Comparison of ENCODE assay signal across 19 cellular contexts in genomic region chr13:54574791-54575190, GRCh38.
DNase-seq lines count a peak whose midpoint lies in the region; ATAC-seq and TF ChIP-seq lines count a peak whose summit lies in the region.
"Had no signal": no experiment of that assay in that cellular context is flagged by ENCODE, and none has a peak within 500 bp of the region (broad histone marks: within the 10 kb centered on the region; RNA-seq: fewer than 3 reads in every experiment).

No MANE protein-coding gene starts in this region.

- no peaks in the 10 kb centered on the region for H4K20me1 ChIP-seq in hepatocyte (ENCODE audit: insufficient read depth, poor library complexity, severe bottlenecking)

- no peak overlapping the region for H3K27ac Mint-ChIP-seq in activated naive CD8-positive, alpha-beta T cell treated with anti-CD3 and anti-CD28 coated beads, Interleukin-2, amount 50 U/mL, for 24 hours
- H3K27ac Mint-ChIP-seq: CD14-positive monocyte had no signal

- no TSS peak for BruUV-seq in A673 (replicated peaks; lab: Mats Ljungman, UMichigan)

- H2AFZ ChIP-seq in hepatocyte, result no peak overlapping the region

- H3K4me1 Mint-ChIP-seq in activated naive CD8-positive, alpha-beta T cell treated with anti-CD3 and anti-CD28 coated beads, Interleukin-2, amount 50 U/mL, for 24 hours, result no peaks in the 10 kb centered on the region
- H3K4me1 Mint-ChIP-seq: CD14-positive monocyte had no signal

- H3K27ac ChIP-seq in hepatocyte, result no peak overlapping the region
- H3K27ac ChIP-seq in A673 (ENCODE audit: low read depth, low read length, poor library complexity, severe bottlenecking), result no peak overlapping the region
- H3K27ac ChIP-seq in aorta (ENCODE audit: low read depth in 1 of 2, low read length in 2 of 2), result no peak overlapping the region

- H3K36me3 ChIP-seq in hepatocyte (replicated peaks; ENCODE audit: insufficient read depth, low read depth) (no peaks in the 10 kb centered on the region), A673 (ENCODE audit: insufficient read depth, low read length, poor library complexity, severe bottlenecking) (no peaks in the 10 kb centered on the region), aorta (ENCODE audit: control insufficient read depth in 1 of 2, insufficient read depth in 2 of 2, low read length in 1 of 2) (no peaks in the 10 kb centered on the region)

- WGBS in hepatocyte (ENCODE audit: low lambda C conversion rate, missing lambda C conversion rate), result 66% methylated on average over 4 of the region's 4 CpGs
- 58 to 66% methylated on average over 4 of the region's 4 CpGs for WGBS in aorta, 2 donors

- DNase-seq in COLO668 (lab: John Stamatoyannopoulos, UW; ENCODE audit: unreplicated experiment) (peak; percentile 39), HT1080 (ENCODE audit: low read depth) (peak; percentile 2), NCI-H526 (lab: John Stamatoyannopoulos, UW) (peak; percentile 97 to 98), hepatocyte (ENCODE audit: low spot score) (peak; percentile 23), A673 (ENCODE audit: low spot score) (no peak), aorta (no peak)
- DNase-seq in activated naive CD8-positive, alpha-beta T cell treated with anti-CD3 and anti-CD28 coated beads, Interleukin-2, amount 50 U/mL, for 24 hours, result no peak
- DNase-seq: ACHN, AML-193, COR-L47, HCEC 1CT, NCI-H1048, NCI-H1436 treated with DMSO at 0.1 percent for 48 hours, NCI-H2081 treated with DMSO at 0.1 percent for 48 hours, NCI-H2227 treated with DMSO at 0.1 percent for 48 hours, NCI-H82 had no signal

- H3K27me3 Mint-ChIP-seq in activated naive CD8-positive, alpha-beta T cell treated with anti-CD3 and anti-CD28 coated beads, Interleukin-2, amount 50 U/mL, for 24 hours, result no peaks in the 10 kb centered on the region

- POLR2A ChIA-PET in A673 (lab: Charles Lee; ENCODE audit: low non-redundant PET), result no interaction called here

- H3K4me3 Mint-ChIP-seq in activated naive CD8-positive, alpha-beta T cell treated with anti-CD3 and anti-CD28 coated beads, Interleukin-2, amount 50 U/mL, for 24 hours, result no peak overlapping the region
- H3K4me3 Mint-ChIP-seq: CD14-positive monocyte had no signal

- H3K9me3 Mint-ChIP-seq in activated naive CD8-positive, alpha-beta T cell treated with anti-CD3 and anti-CD28 coated beads, Interleukin-2, amount 50 U/mL, for 24 hours, result peaks cover 23% of the 10 kb centered on the region

- H3K4me3 ChIP-seq in hepatocyte (no peak overlapping the region), A673 (ENCODE audit: low read depth, low read length, poor library complexity, severe bottlenecking) (no peak overlapping the region), aorta (ENCODE audit: low read length in 2 of 2) (no peak overlapping the region)
- H3K4me3 ChIP-seq: K562 had no signal

- no peak for ATAC-seq in aorta (ENCODE audit: low FRiP score)
- no peak for ATAC-seq in GM19467 (IDR thresholded peaks at IDR 0.05; ENCODE audit: unreplicated experiment)
- no peak for ATAC-seq in activated naive CD8-positive, alpha-beta T cell treated with anti-CD3 and anti-CD28 coated beads, Interleukin-2, amount 50 U/mL, for 24 hours
- ATAC-seq: K562 had no signal

- no peaks in the 10 kb centered on the region for H3K4me1 ChIP-seq in hepatocyte (ENCODE audit: insufficient read depth)
- no peaks in the 10 kb centered on the region for H3K4me1 ChIP-seq in A673 (ENCODE audit: insufficient read depth, low read length, poor library complexity, severe bottlenecking)
- H3K4me1 ChIP-seq in aorta (ENCODE audit: control insufficient read depth in 1 of 2, insufficient read depth in 2 of 2, low read length in 2 of 2), result no peaks in the 10 kb centered on the region

- no peak for TF ChIP-seq CTCF in hepatocyte (IDR thresholded peaks at IDR 0.05; ENCODE audit: poor library complexity)
- no peak for TF ChIP-seq CTCF in A673 (conservative IDR thresholded peaks at IDR 0.05; ENCODE audit: low read depth, low read length)

- no peaks in the 10 kb centered on the region for H3K36me3 Mint-ChIP-seq in activated naive CD8-positive, alpha-beta T cell treated with anti-CD3 and anti-CD28 coated beads, Interleukin-2, amount 50 U/mL, for 24 hours (ENCODE audit: low read depth)
- H3K36me3 Mint-ChIP-seq: CD14-positive monocyte had no signal

- no peaks in the 10 kb centered on the region for H3K79me2 ChIP-seq in hepatocyte

- CTCF ChIA-PET in A673 (lab: Charles Lee), result no interaction called here

- no peaks in the 10 kb centered on the region for H3K9me2 ChIP-seq in hepatocyte (replicated peaks; ENCODE audit: insufficient read depth)

- no peaks in the 10 kb centered on the region for H3K9me3 ChIP-seq in hepatocyte (ENCODE audit: low read depth)
- H3K9me3 ChIP-seq in A673 (ENCODE audit: low read depth, low read length, poor library complexity, severe bottlenecking), result no peaks in the 10 kb centered on the region
- no peaks in the 10 kb centered on the region for H3K9me3 ChIP-seq in aorta (ENCODE audit: control insufficient read depth, low read length)

- H3K27me3 ChIP-seq in hepatocyte, result no peaks in the 10 kb centered on the region
- H3K27me3 ChIP-seq in A673 (replicated peaks; ENCODE audit: insufficient read depth, low read depth, low read length, poor library complexity), result no peaks in the 10 kb centered on the region
- no peaks in the 10 kb centered on the region for H3K27me3 ChIP-seq in aorta (ENCODE audit: control insufficient read depth in 1 of 2, insufficient read depth in 2 of 2, low read length in 1 of 2)

- intact Hi-C loops in A673 (cut with micrococcal nuclease; ENCODE audit: unreplicated experiment) (no loop called here), aorta (cut with DNase I) (no loop called here)

- peak overlapping the region; percentile 44 for H3K4me2 ChIP-seq in hepatocyte

Comparison
In these comparisons a context has a peak if more than half of its experiments do, and no peak if none do; other contexts are left out.
1. DNase-seq: peak in COLO668 (single experiment), HT1080 (single experiment), NCI-H526 (2 of 2) and hepatocyte (single experiment); none in A673 (single experiment), aorta (0 of 2) and activated naive CD8-positive, alpha-beta T cell treated with anti-CD3 and anti-CD28 coated beads, Interleukin-2, amount 50 U/mL, for 24 hours (single experiment).